18 cellular contexts compared by ENCODE assay signal in genomic region chr9:7209051-7209450, GRCh38.
"Had no signal": no experiment of that assay in that cellular context is flagged by ENCODE, and none has a peak within 500 bp of the region (broad histone marks: within the 10 kb centered on the region; RNA-seq: fewer than 3 reads in every experiment).

No MANE protein-coding gene starts in this region.

- ATAC-seq: activated CD8-positive, alpha-beta memory T cell treated with anti-CD3 and anti-CD28 coated beads, Interleukin-2, amount 10 ng/mL, durations not matched to agents 7 days and 5 days; esophagus mucosa; left ventricle myocardium superior; naive thymus-derived CD8-positive, alpha-beta T cell; stimulated activated naive CD8-positive, alpha-beta T cell treated with anti-CD3 and anti-CD28 coated beads, Interleukin-15, Interleukin-2, amounts not matched to agents 100 U/mL and 50 U/mL, for 24 hours; T-cell had no signal

- H3K4me3 ChIP-seq: right atrium auricular region, transverse colon had no signal

- H3K36me3 ChIP-seq: brain microvascular endothelial cell, right atrium auricular region, transverse colon had no signal

- H3K27me3 ChIP-seq: brain microvascular endothelial cell, right atrium auricular region, transverse colon had no signal

- H3K9me3 ChIP-seq: right atrium auricular region, transverse colon had no signal

- DNase-seq: activated B cell treated with CpG ODN at 0.5 μM for 24 hours; activated CD4-positive, alpha-beta memory T cell treated with anti-CD3 and anti-CD28 coated beads, Interleukin-2, amount 10 ng/mL, durations not matched to agents 7 days and 5 days; activated CD4-positive, alpha-beta T cell treated with anti-CD3 and anti-CD28 coated beads for 48 hours; activated CD8-positive, alpha-beta memory T cell treated with anti-CD3 and anti-CD28 coated beads, Interleukin-2, amount 10 ng/mL, durations not matched to agents 7 days and 5 days; activated naive CD4-positive, alpha-beta T cell treated with Interleukin-2 at 50 U/mL for 16 hours; activated naive CD8-positive, alpha-beta T cell treated with anti-CD3 and anti-CD28 coated beads, Interleukin-2, amount 10 ng/mL, durations not matched to agents 7 days and 5 days; brain microvascular endothelial cell; central memory CD4-positive, alpha-beta T cell; effector CD8-positive, alpha-beta T cell; left ventricle myocardium superior; mesendoderm; naive thymus-derived CD8-positive, alpha-beta T cell; stimulated activated CD4-positive, alpha-beta T cell treated with anti-CD3 and anti-CD28 coated beads, Interleukin-2, amount 100 ng/mL, for 24 hours; stimulated activated naive CD8-positive, alpha-beta T cell treated with anti-CD3 and anti-CD28 coated beads, Interleukin-15, Interleukin-2, amounts not matched to agents 100 U/mL and 50 U/mL, for 24 hours; T-cell; transverse colon had no signal

- H3K27ac ChIP-seq: brain microvascular endothelial cell, right atrium auricular region, transverse colon had no signal
